15 cellular contexts compared by ENCODE assay signal in the genomic region with DNA sequence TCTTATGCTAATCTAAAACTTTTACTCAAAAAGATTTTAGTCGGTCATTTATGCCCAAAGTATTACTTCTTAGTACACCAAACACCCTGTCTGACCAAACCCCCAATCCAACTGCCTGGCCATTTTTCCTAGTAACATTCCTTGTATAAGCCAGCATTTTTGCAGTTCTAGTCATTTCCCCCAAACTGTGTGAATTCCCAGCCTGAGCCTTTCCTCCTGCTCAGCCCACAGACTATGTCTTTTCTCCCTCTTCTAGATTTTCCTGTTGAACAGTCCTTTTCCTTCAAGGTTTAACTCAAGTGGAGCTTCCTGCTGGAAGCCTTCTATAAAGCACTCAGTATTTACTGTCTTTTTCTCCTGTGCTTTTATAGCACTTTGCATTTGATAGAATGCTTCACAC.
A peak's percentile ranks its signal among the peaks of the same experiment; 100 is the strongest.
DNase-seq lines count a peak whose midpoint lies in the region; ATAC-seq and TF ChIP-seq lines count a peak whose summit lies in the region.
"Had no signal": no experiment of that assay in that cellular context is flagged by ENCODE, and none has a peak within 500 bp of the region (broad histone marks: within the 10 kb centered on the region; RNA-seq: fewer than 3 reads in every experiment).

No MANE protein-coding gene starts in this region.

- H3K4me1 Mint-ChIP-seq in brain, result peaks cover 44% of the 10 kb centered on the region
- H3K4me1 Mint-ChIP-seq: memory B cell had no signal

- no peak for TF ChIP-seq CTCF in brain (conservative IDR thresholded peaks at IDR 0.05)

- no peak for ATAC-seq in HG03571 (IDR thresholded peaks at IDR 0.05; ENCODE audit: unreplicated experiment)
- ATAC-seq in HG03196 (IDR thresholded peaks at IDR 0.05; ENCODE audit: unreplicated experiment), result no peak

- peaks cover 0 to 6% (median 2%) of the 10 kb centered on the region in 5 experiments for H3K9me3 Mint-ChIP-seq in brain

- H3K4me3 Mint-ChIP-seq in brain, result no peak overlapping the region
- H3K4me3 Mint-ChIP-seq: memory B cell had no signal

- peak overlapping the region; percentile 19 to 81 (median 69) for H3K27ac Mint-ChIP-seq in brain
- H3K27ac Mint-ChIP-seq: memory B cell had no signal

- H3K36me3 Mint-ChIP-seq in brain, result peaks cover 29% of the 10 kb centered on the region
- H3K36me3 Mint-ChIP-seq: memory B cell had no signal

- DNase-seq in A172 (ENCODE audit: low spot score), result peak; percentile 64
- DNase-seq in HS-27A (ENCODE audit: low read depth), result peak; percentile 86
- DNase-seq in kidney tubule cell (ENCODE audit: low spot score), result peak; percentile 41
- DNase-seq in globus pallidus (ENCODE audit: low spot score), result no peak
- no peak for DNase-seq in NCI-H146 (lab: John Stamatoyannopoulos, UW)
- DNase-seq: activated naive CD4-positive, alpha-beta T cell treated with anti-CD3 and anti-CD28 coated beads, Interleukin-2, amount 50 U/mL, for 16 hours; central memory CD4-positive, alpha-beta T cell; erythroblast; NCI-H1092; NCI-H2227 treated with DMSO at 0.1 percent for 48 hours; ovary had no signal

- H3K27me3 Mint-ChIP-seq in brain, result no peaks in the 10 kb centered on the region
- H3K27me3 Mint-ChIP-seq: memory B cell had no signal

Comparison
In these comparisons a context has a peak if more than half of its experiments do, and no peak if none do; other contexts are left out.
1. DNase-seq: peak in A172 (single experiment), HS-27A (single experiment) and kidney tubule cell (single experiment); none in globus pallidus (single experiment) and NCI-H146 (single experiment).